Comparison of ENCODE assay signal across 8 cellular contexts in the genomic region with DNA sequence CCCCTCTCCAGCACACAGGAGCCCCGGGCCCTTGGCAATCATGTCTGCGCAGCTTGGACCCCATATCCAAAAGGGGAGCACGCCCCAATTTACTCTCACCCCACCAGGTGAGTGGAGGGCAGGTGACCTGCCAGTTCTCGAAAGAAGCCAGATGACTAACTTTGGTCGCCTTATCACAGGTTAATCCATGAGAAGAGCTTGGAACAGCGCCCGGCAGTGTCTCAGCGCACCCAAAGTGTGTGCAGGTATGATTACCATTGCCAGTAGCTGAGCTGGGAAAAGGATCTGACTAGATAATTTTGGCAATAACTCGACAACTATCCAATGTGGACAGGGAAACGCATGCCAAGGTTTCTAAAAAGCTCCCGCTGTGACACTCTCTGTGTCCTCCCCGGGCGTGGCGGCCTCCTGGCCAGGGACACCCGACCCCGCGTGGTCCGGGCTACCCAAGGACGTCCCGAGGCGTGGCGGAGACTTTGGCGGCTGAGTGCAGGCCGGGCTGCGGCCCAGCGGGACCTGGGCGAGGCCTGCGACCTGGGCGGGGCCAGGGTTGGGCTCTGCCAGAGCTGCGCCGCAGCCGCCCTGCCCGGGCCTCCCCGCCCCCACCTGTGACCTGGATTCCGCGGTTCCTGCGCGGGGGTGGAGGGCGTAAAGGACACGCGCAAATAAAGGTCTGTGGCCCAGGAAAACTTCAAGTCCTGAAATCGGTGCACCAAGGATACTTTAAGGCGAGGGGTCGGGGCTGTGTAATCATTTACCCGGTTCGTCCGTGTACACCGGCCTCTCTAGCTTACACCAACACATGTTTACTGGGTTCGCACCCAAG. TPM values are rescaled to one million over a fixed set of nuclear protein-coding genes. Genes with fewer than 3 reads are reported as not detected.
DNase-seq lines count a peak whose midpoint lies in the region; ATAC-seq and TF ChIP-seq lines count a peak whose summit lies in the region.

No MANE protein-coding gene starts in this region.

- H3K27me3 ChIP-seq in ACC112 (ENCODE audit: insufficient read depth, low read length) = no peaks in the 10 kb centered on the region

- no peaks in the 10 kb centered on the region for H3K4me1 Mint-ChIP-seq in chondrocyte (ENCODE audit: low read depth)

- H3K4me3 ChIP-seq in ACC112 (ENCODE audit: low read depth, low read length) = peak overlapping the region; percentile 76

- H2AFZ ChIP-seq in ACC112 (ENCODE audit: low read length, unreplicated experiment) = peak overlapping the region; percentile 59

- POLR2A ChIA-PET in RWPE1 (lab: Yijun Ruan, JAX; ENCODE audit: low non-redundant PET) = interaction anchor here (1.0 kb wide), 1 partner anchor 13 kb away, joined by 6 read pairs; no protein-coding TSS in a partner anchor

- H3K4me3 Mint-ChIP-seq in chondrocyte (ENCODE audit: unreplicated experiment) = peak overlapping the region; percentile 60

- no peak overlapping the region for H3K27ac Mint-ChIP-seq in chondrocyte (ENCODE audit: unreplicated experiment)

- TF ChIP-seq CTCF in RWPE1 (conservative IDR thresholded peaks at IDR 0.05; ENCODE audit: low read depth) = no peak
- no peak for TF ChIP-seq CTCF in chondrocyte (IDR thresholded peaks at IDR 0.05)

- CTCF ChIA-PET in RWPE1 (lab: Yijun Ruan, JAX) = interaction anchor here (0.5 to 0.7 kb wide), 2 partner anchors 46 to 54 kb away, joined by 3 to 5 read pairs; no protein-coding TSS in a partner anchor

- no peaks in the 10 kb centered on the region for H3K4me1 ChIP-seq in ACC112 (ENCODE audit: control insufficient read depth, insufficient read depth, low read length, unreplicated experiment)

- no peaks in the 10 kb centered on the region for H3K36me3 Mint-ChIP-seq in chondrocyte (ENCODE audit: low read depth)

- DNase-seq in RWPE1 (ENCODE audit: low spot score) = peak; percentile 80
- no peak for DNase-seq in chondrocyte (ENCODE audit: low spot score)
- peak; percentile 86 to 91 for DNase-seq in left colon
- DNase-seq in stimulated activated CD4-positive, alpha-beta T cell treated with anti-CD3 and anti-CD28 coated beads, Interleukin-4, amount 100 ng/mL, for 1 hour = peak; percentile 36

- ATAC-seq in GM19455 (IDR thresholded peaks at IDR 0.05; ENCODE audit: unreplicated experiment) (peak; percentile 79), left colon (peak; percentile 98), HG02884 (IDR thresholded peaks at IDR 0.05; ENCODE audit: unreplicated experiment) (no peak), HG02763 (IDR thresholded peaks at IDR 0.05; ENCODE audit: unreplicated experiment) (no peak)

- intact Hi-C loops in left colon (cut with DNase I, micrococcal nuclease) = no loop called here

- H3K36me3 ChIP-seq in ACC112 (ENCODE audit: insufficient read depth, low read length) = no peaks in the 10 kb centered on the region

- no peaks in the 10 kb centered on the region for H3K27me3 Mint-ChIP-seq in chondrocyte (ENCODE audit: low read depth)

- no peaks in the 10 kb centered on the region for H3K9me3 Mint-ChIP-seq in chondrocyte (ENCODE audit: low read depth)

- no peak overlapping the region for H3K27ac ChIP-seq in ACC112 (ENCODE audit: low read depth, low read length)
- peak overlapping the region; percentile 74 for H3K27ac ChIP-seq in RWPE1

- no peaks in the 10 kb centered on the region for H3K79me2 ChIP-seq in ACC112 (ENCODE audit: control insufficient read depth, insufficient read depth, low read length, unreplicated experiment)

RNA-seq across cellular contexts. Expression of gene WAPL, which starts 13.7 kb away (rescaled TPM):
- 28.6 to 34.3 TPM (median 29.1 TPM) in 3 replicates for total RNA-seq in chondrocyte
- total RNA-seq in left colon = 10 to 100 TPM; 32.8 to 33.6 TPM

Comparison
In these comparisons a context has a peak if more than half of its experiments do, and no peak if none do; other contexts are left out.
1. ATAC-seq: peak in GM19455 (single experiment) and left colon (single experiment); none in HG02884 (single experiment) and HG02763 (single experiment).